ENCODE assay signal across 8 cellular contexts in genomic region chr12:101793401-101793800, GRCh38. TPM values are rescaled to one million over a fixed set of nuclear protein-coding genes. Genes with fewer than 3 reads are reported as not detected.
DNase-seq lines count a peak whose midpoint lies in the region; ATAC-seq and TF ChIP-seq lines count a peak whose summit lies in the region.

No MANE protein-coding gene starts in this region.

- no peaks in the 10 kb centered on the region for H3K9me2 ChIP-seq in PC-3 (replicated peaks; ENCODE audit: low read length)

- CTCF ChIA-PET in PC-3 (lab: Charles Lee): interaction anchor here (0.6 to 1.6 kb wide), 2 partner anchors 29 to 47 kb away, joined by 3 to 8 read pairs; no protein-coding TSS in a partner anchor

- H3K4me3 ChIP-seq in PC-3 (ENCODE audit: low read length): no peak overlapping the region

- no peaks in the 10 kb centered on the region for H3K9me3 ChIP-seq in PC-3 (ENCODE audit: low read length)

- DNase-seq in ELR (ENCODE audit: low read depth) (peak; percentile 92), PC-3 (peak; percentile 12), foreskin melanocyte (peak; percentile 94), DMS 273 (lab: John Stamatoyannopoulos, UW; ENCODE audit: unreplicated experiment) (no peak)
- no peak for DNase-seq in effector CD8-positive, alpha-beta T cell (lab: John Stamatoyannopoulos, UW)

- no peaks in the 10 kb centered on the region for H3F3A ChIP-seq in PC-3 (ENCODE audit: low read length, unreplicated experiment)

- BruUV-seq in PC-3 (replicated peaks; lab: Mats Ljungman, UMichigan): no TSS peak

- no peaks in the 10 kb centered on the region for H3K36me3 ChIP-seq in PC-3 (ENCODE audit: low read depth, low read length)

- no peaks in the 10 kb centered on the region for H3K79me2 ChIP-seq in PC-3 (ENCODE audit: low read length)

- no peak overlapping the region for H3K9ac ChIP-seq in PC-3 (ENCODE audit: low read length)

- no peaks in the 10 kb centered on the region for H3K4me1 ChIP-seq in PC-3 (ENCODE audit: insufficient read depth, low read length)

- no peak overlapping the region for H2AFZ ChIP-seq in PC-3 (ENCODE audit: low read length)

- ATAC-seq in GM21381 (IDR thresholded peaks at IDR 0.05; ENCODE audit: unreplicated experiment): peak; percentile 59
- no peak; the same call in 1 of the 2 replicates for ATAC-seq in PC-3
- no peak for ATAC-seq in esophagus mucosa
- no peak for ATAC-seq in HG02763 (IDR thresholded peaks at IDR 0.05; ENCODE audit: unreplicated experiment)

- no peaks in the 10 kb centered on the region for H3K27me3 ChIP-seq in PC-3 (ENCODE audit: low read length)

- no peak overlapping the region for H3K4me2 ChIP-seq in PC-3 (ENCODE audit: low read length)

- H4K20me1 ChIP-seq in PC-3 (ENCODE audit: low read length): no peaks in the 10 kb centered on the region

- TF ChIP-seq CTCF in PC-3 (conservative IDR thresholded peaks at IDR 0.05; ENCODE audit: low read depth, low read length): no peak

- intact Hi-C loops in PC-3 (cut with micrococcal nuclease): loop anchor here (2.0 kb wide), 1 partner anchor 37 kb away; the partner anchor contains the start of gene GNPTAB

- H3K27ac ChIP-seq in PC-3 (ENCODE audit: low read length): no peak overlapping the region

- POLR2A ChIA-PET in PC-3 (lab: Charles Lee; ENCODE audit: unreplicated experiment): no interaction called here

RNA-seq across cellular contexts. Expression of gene GNPTAB, which starts 37.4 kb away (rescaled TPM):
- total RNA-seq in PC-3 (2014; rRNA removed) (21.0 and 22.1 TPM in 2 replicates), esophagus mucosa (18.4 TPM)

RNA-seq across cellular contexts. Expression of gene SYCP3, which starts 54.1 kb away (rescaled TPM):
- total RNA-seq in PC-3 (2014; rRNA removed) (not detected in 2 replicates), esophagus mucosa (0.12 TPM)

Comparison
In these comparisons a context has a peak if more than half of its experiments do, and no peak if none do; other contexts are left out.
1. DNase-seq: peak in ELR (single experiment), PC-3 (single experiment) and foreskin melanocyte (single experiment); none in DMS 273 (single experiment) and effector CD8-positive, alpha-beta T cell (single experiment).